ENCODE assay signal across 1 cellular context in the genomic region with DNA sequence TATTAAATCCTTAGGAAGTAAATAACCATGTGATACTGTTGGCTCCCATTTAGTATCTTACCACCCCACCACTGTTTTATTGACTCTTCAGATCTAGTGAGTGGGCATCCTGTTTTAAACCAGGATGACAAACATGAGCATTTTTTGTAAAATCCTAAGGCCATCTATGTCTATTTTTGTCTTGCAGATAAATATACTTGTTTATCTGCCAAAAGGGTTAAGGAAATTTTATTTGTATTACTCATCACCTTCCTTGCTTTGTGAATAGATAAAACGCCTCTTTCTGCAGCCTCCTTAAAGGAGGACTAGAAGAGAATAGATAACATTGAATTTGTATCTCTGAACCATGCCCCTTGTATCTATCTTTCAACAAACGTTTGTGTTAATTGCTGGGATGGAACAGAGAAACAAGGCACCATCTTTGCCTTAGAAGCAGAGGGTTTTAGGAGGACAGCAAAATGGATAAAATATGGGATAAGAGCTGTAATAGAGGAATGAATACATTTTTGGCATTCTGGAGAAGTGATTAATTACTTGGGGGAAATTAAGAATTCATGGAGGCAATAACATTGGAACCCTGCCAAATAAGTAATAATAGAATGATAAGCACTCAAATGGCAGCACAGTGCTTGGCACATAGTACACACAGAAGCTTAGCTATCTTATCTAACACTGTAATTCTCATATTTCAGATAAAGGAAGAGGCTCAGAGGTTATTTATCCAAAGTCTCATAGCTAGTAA.
TF ChIP-seq lines count a peak whose summit lies in the region.

No MANE protein-coding gene starts in this region.

TF ChIP-seq in GM12878, 131 proteins besides CTCF, POLR2A, EP300 and RAD21 (continued from another document):
- TF ChIP-seq RELA (IDR thresholded peaks at IDR 0.05; ENCODE audit: borderline replicate concordance, partially characterized antibody): no peak
- no peak for TF ChIP-seq GATAD2B (conservative IDR thresholded peaks at IDR 0.05; ENCODE audit: low read depth)
- no peak for TF ChIP-seq CHD4 (IDR thresholded peaks at IDR 0.05)
- no peak for TF ChIP-seq HDAC6 (IDR thresholded peaks at IDR 0.05; ENCODE audit: unreplicated experiment)
